Comparison of ENCODE assay signal across 5 cellular contexts in the genomic region with DNA sequence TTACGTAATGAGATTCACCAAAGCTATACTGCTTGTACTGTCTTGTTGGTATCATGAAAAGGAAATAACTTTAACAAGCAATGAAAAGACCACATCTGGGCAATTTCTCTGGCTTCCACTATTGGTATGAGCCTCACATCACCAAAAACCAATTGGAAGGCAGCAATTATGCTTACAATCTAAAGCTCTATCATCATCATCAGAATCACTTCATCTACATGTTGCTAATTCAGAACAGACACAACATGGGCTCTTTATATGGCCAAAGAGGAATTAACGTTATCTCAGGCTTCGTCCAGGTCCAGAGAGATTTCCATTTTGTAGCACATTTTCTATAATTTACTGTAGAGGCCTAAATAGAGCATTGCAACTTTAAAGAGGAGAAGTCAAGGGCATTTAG. TPM values are rescaled to one million over a fixed set of nuclear protein-coding genes. Genes with fewer than 3 reads are reported as not detected.
"Had no signal": no experiment of that assay in that cellular context is flagged by ENCODE, and none has a peak within 500 bp of the region (broad histone marks: within the 10 kb centered on the region; RNA-seq: fewer than 3 reads in every experiment).

No MANE protein-coding gene starts in this region.

- DNase-seq: IMR-90, KBM-7 had no signal

- H3K4me3 ChIP-seq: K562 had no signal

- ATAC-seq: HepG2, K562 had no signal

- H3K27ac ChIP-seq: HL-60 had no signal

RNA-seq across cellular contexts. Expression of a gene that starts 36.6 kb away (rescaled TPM):
- polyA plus RNA-seq: HepG2 had no signal
